ENCODE assay signal across 1 cellular context in the genomic region with DNA sequence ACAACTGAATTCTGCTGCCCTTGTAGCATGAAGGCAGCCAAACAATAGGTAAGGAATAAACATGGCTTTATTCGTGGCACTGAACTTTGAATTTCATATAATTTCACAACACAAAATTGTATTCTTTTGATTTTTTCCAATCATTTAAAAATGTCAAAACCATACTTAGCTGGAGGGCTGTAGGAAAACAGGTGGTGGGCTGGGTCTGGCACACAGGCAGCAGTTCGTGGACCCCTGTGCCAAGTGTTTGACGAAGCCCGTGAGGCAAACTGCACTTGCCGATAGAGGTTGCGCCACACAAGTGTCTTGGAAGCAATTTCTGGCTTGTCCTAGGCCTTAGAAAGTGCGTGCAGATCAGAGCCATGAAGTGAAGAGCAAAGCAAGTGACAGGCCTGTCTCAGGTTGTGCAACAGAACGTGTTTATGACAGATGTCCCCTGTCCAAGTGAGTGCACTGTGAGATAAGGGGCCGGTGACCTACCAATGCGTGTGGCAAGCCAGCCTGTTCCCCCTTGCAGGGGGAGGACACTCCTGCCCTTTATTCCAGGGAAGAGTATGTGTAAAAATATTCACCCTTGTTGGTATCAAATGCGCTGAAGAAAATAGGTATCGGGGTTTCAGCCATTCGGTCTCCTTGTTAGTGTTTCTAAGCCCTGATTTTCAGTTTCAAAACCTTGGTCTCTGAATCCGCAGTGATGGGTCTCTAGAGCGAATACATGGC.
TF ChIP-seq lines count a peak whose summit lies in the region.

No MANE protein-coding gene starts in this region.

TF ChIP-seq in K562, 482 proteins besides CTCF, POLR2A, EP300 and RAD21 (continued from another document and continues in another):
- TF ChIP-seq, protein P1, sequence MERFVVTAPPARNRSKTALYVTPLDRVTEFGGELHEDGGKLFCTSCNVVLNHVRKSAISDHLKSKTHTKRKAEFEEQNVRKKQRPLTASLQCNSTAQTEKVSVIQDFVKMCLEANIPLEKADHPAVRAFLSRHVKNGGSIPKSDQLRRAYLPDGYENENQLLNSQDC (CRISPR knock-in tag; IDR thresholded peaks at IDR 0.05), result no peak
- TF ChIP-seq FIP1L1 (IDR thresholded peaks at IDR 0.05; ENCODE audit: low read depth, low read length, poor library complexity, severe bottlenecking) (no peak), CBX8 (IDR thresholded peaks at IDR 0.05; ENCODE audit: borderline replicate concordance, extremely low read depth, low read depth, low read length, poor library complexity, severe bottlenecking) (no peak), FOXK2 (conservative IDR thresholded peaks at IDR 0.05 in 1 of 2, IDR thresholded peaks at IDR 0.05 in 1 of 2; ENCODE audit: low read depth in 2 of 2) (peak; percentile 81 to 82), BMI1 (IDR thresholded peaks at IDR 0.05; ENCODE audit: low read length) (no peak), KLF16 (IDR thresholded peaks at IDR 0.05) (peak; percentile 83), ARHGAP35 (IDR thresholded peaks at IDR 0.05; ENCODE audit: partially characterized antibody) (no peak), SIX5 (IDR thresholded peaks at IDR 0.05; ENCODE audit: borderline replicate concordance in 1 of 2, insufficient read depth in 1 of 2, low read depth in 1 of 2, low read length in 2 of 2) (no peak), SAFB2 (IDR thresholded peaks at IDR 0.05; ENCODE audit: borderline replicate concordance, low read depth, low read length, severe bottlenecking) (no peak), RFX1 (IDR thresholded peaks at IDR 0.05) (no peak), CREBBP (IDR thresholded peaks at IDR 0.05; ENCODE audit: low read depth, low read length) (no peak), ARNT (IDR thresholded peaks at IDR 0.05) (no peak; a peak in 2 of 4 replicates), MTA3 (IDR thresholded peaks at IDR 0.05; ENCODE audit: borderline replicate concordance) (no peak), ZNF175 (CRISPR knock-in tag; IDR thresholded peaks at IDR 0.05; ENCODE audit: low read depth) (no peak), GTF2A2 (tag; IDR thresholded peaks at IDR 0.05) (no peak)
- TF ChIP-seq, protein P2, sequence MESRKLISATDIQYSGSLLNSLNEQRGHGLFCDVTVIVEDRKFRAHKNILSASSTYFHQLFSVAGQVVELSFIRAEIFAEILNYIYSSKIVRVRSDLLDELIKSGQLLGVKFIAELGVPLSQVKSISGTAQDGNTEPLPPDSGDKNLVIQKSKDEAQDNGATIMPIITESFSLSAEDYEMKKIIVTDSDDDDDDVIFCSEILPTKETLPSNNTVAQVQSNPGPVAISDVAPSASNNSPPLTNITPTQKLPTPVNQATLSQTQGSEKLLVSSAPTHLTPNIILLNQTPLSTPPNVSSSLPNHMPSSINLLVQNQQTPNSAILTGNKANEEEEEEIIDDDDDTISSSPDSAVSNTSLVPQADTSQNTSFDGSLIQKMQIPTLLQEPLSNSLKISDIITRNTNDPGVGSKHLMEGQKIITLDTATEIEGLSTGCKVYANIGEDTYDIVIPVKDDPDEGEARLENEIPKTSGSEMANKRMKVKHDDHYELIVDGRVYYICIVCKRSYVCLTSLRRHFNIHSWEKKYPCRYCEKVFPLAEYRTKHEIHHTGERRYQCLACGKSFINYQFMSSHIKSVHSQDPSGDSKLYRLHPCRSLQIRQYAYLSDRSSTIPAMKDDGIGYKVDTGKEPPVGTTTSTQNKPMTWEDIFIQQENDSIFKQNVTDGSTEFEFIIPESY (CRISPR knock-in tag; IDR thresholded peaks at IDR 0.05), result no peak
- TF ChIP-seq, protein P3, sequence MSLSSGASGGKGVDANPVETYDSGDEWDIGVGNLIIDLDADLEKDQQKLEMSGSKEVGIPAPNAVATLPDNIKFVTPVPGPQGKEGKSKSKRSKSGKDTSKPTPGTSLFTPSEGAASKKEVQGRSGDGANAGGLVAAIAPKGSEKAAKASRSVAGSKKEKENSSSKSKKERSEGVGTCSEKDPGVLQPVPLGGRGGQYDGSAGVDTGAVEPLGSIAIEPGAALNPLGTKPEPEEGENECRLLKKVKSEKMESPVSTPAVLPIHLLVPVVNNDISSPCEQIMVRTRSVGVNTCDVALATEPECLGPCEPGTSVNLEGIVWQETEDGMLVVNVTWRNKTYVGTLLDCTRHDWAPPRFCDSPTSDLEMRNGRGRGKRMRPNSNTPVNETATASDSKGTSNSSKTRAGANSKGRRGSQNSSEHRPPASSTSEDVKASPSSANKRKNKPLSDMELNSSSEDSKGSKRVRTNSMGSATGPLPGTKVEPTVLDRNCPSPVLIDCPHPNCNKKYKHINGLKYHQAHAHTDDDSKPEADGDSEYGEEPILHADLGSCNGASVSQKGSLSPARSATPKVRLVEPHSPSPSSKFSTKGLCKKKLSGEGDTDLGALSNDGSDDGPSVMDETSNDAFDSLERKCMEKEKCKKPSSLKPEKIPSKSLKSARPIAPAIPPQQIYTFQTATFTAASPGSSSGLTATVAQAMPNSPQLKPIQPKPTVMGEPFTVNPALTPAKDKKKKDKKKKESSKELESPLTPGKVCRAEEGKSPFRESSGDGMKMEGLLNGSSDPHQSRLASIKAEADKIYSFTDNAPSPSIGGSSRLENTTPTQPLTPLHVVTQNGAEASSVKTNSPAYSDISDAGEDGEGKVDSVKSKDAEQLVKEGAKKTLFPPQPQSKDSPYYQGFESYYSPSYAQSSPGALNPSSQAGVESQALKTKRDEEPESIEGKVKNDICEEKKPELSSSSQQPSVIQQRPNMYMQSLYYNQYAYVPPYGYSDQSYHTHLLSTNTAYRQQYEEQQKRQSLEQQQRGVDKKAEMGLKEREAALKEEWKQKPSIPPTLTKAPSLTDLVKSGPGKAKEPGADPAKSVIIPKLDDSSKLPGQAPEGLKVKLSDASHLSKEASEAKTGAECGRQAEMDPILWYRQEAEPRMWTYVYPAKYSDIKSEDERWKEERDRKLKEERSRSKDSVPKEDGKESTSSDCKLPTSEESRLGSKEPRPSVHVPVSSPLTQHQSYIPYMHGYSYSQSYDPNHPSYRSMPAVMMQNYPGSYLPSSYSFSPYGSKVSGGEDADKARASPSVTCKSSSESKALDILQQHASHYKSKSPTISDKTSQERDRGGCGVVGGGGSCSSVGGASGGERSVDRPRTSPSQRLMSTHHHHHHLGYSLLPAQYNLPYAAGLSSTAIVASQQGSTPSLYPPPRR (CRISPR knock-in tag; IDR thresholded peaks at IDR 0.05; ENCODE audit: borderline replicate concordance), result no peak
- TF ChIP-seq, protein P4, sequence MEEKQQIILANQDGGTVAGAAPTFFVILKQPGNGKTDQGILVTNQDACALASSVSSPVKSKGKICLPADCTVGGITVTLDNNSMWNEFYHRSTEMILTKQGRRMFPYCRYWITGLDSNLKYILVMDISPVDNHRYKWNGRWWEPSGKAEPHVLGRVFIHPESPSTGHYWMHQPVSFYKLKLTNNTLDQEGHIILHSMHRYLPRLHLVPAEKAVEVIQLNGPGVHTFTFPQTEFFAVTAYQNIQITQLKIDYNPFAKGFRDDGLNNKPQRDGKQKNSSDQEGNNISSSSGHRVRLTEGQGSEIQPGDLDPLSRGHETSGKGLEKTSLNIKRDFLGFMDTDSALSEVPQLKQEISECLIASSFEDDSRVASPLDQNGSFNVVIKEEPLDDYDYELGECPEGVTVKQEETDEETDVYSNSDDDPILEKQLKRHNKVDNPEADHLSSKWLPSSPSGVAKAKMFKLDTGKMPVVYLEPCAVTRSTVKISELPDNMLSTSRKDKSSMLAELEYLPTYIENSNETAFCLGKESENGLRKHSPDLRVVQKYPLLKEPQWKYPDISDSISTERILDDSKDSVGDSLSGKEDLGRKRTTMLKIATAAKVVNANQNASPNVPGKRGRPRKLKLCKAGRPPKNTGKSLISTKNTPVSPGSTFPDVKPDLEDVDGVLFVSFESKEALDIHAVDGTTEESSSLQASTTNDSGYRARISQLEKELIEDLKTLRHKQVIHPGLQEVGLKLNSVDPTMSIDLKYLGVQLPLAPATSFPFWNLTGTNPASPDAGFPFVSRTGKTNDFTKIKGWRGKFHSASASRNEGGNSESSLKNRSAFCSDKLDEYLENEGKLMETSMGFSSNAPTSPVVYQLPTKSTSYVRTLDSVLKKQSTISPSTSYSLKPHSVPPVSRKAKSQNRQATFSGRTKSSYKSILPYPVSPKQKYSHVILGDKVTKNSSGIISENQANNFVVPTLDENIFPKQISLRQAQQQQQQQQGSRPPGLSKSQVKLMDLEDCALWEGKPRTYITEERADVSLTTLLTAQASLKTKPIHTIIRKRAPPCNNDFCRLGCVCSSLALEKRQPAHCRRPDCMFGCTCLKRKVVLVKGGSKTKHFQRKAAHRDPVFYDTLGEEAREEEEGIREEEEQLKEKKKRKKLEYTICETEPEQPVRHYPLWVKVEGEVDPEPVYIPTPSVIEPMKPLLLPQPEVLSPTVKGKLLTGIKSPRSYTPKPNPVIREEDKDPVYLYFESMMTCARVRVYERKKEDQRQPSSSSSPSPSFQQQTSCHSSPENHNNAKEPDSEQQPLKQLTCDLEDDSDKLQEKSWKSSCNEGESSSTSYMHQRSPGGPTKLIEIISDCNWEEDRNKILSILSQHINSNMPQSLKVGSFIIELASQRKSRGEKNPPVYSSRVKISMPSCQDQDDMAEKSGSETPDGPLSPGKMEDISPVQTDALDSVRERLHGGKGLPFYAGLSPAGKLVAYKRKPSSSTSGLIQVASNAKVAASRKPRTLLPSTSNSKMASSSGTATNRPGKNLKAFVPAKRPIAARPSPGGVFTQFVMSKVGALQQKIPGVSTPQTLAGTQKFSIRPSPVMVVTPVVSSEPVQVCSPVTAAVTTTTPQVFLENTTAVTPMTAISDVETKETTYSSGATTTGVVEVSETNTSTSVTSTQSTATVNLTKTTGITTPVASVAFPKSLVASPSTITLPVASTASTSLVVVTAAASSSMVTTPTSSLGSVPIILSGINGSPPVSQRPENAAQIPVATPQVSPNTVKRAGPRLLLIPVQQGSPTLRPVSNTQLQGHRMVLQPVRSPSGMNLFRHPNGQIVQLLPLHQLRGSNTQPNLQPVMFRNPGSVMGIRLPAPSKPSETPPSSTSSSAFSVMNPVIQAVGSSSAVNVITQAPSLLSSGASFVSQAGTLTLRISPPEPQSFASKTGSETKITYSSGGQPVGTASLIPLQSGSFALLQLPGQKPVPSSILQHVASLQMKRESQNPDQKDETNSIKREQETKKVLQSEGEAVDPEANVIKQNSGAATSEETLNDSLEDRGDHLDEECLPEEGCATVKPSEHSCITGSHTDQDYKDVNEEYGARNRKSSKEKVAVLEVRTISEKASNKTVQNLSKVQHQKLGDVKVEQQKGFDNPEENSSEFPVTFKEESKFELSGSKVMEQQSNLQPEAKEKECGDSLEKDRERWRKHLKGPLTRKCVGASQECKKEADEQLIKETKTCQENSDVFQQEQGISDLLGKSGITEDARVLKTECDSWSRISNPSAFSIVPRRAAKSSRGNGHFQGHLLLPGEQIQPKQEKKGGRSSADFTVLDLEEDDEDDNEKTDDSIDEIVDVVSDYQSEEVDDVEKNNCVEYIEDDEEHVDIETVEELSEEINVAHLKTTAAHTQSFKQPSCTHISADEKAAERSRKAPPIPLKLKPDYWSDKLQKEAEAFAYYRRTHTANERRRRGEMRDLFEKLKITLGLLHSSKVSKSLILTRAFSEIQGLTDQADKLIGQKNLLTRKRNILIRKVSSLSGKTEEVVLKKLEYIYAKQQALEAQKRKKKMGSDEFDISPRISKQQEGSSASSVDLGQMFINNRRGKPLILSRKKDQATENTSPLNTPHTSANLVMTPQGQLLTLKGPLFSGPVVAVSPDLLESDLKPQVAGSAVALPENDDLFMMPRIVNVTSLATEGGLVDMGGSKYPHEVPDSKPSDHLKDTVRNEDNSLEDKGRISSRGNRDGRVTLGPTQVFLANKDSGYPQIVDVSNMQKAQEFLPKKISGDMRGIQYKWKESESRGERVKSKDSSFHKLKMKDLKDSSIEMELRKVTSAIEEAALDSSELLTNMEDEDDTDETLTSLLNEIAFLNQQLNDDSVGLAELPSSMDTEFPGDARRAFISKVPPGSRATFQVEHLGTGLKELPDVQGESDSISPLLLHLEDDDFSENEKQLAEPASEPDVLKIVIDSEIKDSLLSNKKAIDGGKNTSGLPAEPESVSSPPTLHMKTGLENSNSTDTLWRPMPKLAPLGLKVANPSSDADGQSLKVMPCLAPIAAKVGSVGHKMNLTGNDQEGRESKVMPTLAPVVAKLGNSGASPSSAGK (IDR thresholded peaks at IDR 0.05), result peak; percentile 64
- TF ChIP-seq, protein P5, sequence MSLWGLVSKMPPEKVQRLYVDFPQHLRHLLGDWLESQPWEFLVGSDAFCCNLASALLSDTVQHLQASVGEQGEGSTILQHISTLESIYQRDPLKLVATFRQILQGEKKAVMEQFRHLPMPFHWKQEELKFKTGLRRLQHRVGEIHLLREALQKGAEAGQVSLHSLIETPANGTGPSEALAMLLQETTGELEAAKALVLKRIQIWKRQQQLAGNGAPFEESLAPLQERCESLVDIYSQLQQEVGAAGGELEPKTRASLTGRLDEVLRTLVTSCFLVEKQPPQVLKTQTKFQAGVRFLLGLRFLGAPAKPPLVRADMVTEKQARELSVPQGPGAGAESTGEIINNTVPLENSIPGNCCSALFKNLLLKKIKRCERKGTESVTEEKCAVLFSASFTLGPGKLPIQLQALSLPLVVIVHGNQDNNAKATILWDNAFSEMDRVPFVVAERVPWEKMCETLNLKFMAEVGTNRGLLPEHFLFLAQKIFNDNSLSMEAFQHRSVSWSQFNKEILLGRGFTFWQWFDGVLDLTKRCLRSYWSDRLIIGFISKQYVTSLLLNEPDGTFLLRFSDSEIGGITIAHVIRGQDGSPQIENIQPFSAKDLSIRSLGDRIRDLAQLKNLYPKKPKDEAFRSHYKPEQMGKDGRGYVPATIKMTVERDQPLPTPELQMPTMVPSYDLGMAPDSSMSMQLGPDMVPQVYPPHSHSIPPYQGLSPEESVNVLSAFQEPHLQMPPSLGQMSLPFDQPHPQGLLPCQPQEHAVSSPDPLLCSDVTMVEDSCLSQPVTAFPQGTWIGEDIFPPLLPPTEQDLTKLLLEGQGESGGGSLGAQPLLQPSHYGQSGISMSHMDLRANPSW (CRISPR knock-in tag; IDR thresholded peaks at IDR 0.05), result no peak
- TF ChIP-seq, protein P6, sequence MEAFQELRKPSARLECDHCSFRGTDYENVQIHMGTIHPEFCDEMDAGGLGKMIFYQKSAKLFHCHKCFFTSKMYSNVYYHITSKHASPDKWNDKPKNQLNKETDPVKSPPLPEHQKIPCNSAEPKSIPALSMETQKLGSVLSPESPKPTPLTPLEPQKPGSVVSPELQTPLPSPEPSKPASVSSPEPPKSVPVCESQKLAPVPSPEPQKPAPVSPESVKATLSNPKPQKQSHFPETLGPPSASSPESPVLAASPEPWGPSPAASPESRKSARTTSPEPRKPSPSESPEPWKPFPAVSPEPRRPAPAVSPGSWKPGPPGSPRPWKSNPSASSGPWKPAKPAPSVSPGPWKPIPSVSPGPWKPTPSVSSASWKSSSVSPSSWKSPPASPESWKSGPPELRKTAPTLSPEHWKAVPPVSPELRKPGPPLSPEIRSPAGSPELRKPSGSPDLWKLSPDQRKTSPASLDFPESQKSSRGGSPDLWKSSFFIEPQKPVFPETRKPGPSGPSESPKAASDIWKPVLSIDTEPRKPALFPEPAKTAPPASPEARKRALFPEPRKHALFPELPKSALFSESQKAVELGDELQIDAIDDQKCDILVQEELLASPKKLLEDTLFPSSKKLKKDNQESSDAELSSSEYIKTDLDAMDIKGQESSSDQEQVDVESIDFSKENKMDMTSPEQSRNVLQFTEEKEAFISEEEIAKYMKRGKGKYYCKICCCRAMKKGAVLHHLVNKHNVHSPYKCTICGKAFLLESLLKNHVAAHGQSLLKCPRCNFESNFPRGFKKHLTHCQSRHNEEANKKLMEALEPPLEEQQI (IDR thresholded peaks at IDR 0.05), result no peak
- TF ChIP-seq, protein P7, sequence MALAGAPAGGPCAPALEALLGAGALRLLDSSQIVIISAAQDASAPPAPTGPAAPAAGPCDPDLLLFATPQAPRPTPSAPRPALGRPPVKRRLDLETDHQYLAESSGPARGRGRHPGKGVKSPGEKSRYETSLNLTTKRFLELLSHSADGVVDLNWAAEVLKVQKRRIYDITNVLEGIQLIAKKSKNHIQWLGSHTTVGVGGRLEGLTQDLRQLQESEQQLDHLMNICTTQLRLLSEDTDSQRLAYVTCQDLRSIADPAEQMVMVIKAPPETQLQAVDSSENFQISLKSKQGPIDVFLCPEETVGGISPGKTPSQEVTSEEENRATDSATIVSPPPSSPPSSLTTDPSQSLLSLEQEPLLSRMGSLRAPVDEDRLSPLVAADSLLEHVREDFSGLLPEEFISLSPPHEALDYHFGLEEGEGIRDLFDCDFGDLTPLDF (CRISPR knock-in tag; IDR thresholded peaks at IDR 0.05), result peak; percentile 76
